In genomic region chr22:37176464-37177061, GRCh38 we compare ENCODE assay signal across 8 cellular contexts.
DNase-seq lines count a peak whose midpoint lies in the region; ATAC-seq and TF ChIP-seq lines count a peak whose summit lies in the region.

No MANE protein-coding gene starts in this region.

- H3K36me3 ChIP-seq in RWPE2 (ENCODE audit: low read depth), result no peaks in the 10 kb centered on the region
- H3K36me3 ChIP-seq in parathyroid adenoma (ENCODE audit: control insufficient read depth, insufficient read depth, low read length), result no peaks in the 10 kb centered on the region

- H3K27me3 ChIP-seq in RWPE2 (ENCODE audit: insufficient read depth, poor library complexity, severe bottlenecking) (no peaks in the 10 kb centered on the region), parathyroid adenoma (ENCODE audit: control insufficient read depth, insufficient read depth, low read length) (no peaks in the 10 kb centered on the region)

- H3K4me1 ChIP-seq in RWPE2 (ENCODE audit: insufficient read depth, poor library complexity, severe bottlenecking) (peaks cover 8% of the 10 kb centered on the region), parathyroid adenoma (peaks cover 22% of the 10 kb centered on the region)

- no peak overlapping the region for H3K9ac ChIP-seq in parathyroid adenoma

- TF ChIP-seq CTCF in RWPE2 (IDR thresholded peaks at IDR 0.05; ENCODE audit: poor library complexity, severe bottlenecking), result no peak
- no peak for TF ChIP-seq CTCF in fibroblast of pulmonary artery (IDR thresholded peaks at IDR 0.05; ENCODE audit: low read length, missing control alignments)
- no peak for TF ChIP-seq CTCF in parathyroid adenoma (IDR thresholded peaks at IDR 0.05)

- H3K4me2 ChIP-seq in parathyroid adenoma (ENCODE audit: low read length), result peak overlapping the region; percentile 38

- no peak overlapping the region for H3K27ac ChIP-seq in RWPE2 (ENCODE audit: poor library complexity, severe bottlenecking)
- H3K27ac ChIP-seq in parathyroid adenoma, result no peak overlapping the region

- ATAC-seq in RWPE2 (ENCODE audit: low read depth), result no peak
- no peak for ATAC-seq in GM19467 (IDR thresholded peaks at IDR 0.05; ENCODE audit: unreplicated experiment)
- ATAC-seq in HG02798 (IDR thresholded peaks at IDR 0.05; ENCODE audit: poor library complexity, unreplicated experiment), result no peak

- no peaks in the 10 kb centered on the region for H3K79me2 ChIP-seq in parathyroid adenoma

- H3K4me3 ChIP-seq in RWPE2 (ENCODE audit: severe bottlenecking) (no peak overlapping the region), fibroblast of pulmonary artery (replicated peaks; ENCODE audit: low read depth, low read length) (no peak overlapping the region), parathyroid adenoma (ENCODE audit: low read depth, low read length) (no peak overlapping the region)

- DNase-seq in CD1c-positive myeloid dendritic cell (ENCODE audit: extremely low spot score), result peak; percentile 79
- DNase-seq in RWPE2 (ENCODE audit: low spot score), result peak; percentile 38
- DNase-seq in fibroblast of pulmonary artery (ENCODE audit: low read depth), result peak; percentile 81
- no peak for DNase-seq in amniotic stem cell (lab: John Stamatoyannopoulos, UW)
- no peak for DNase-seq in activated CD4-positive, alpha-beta T cell treated with anti-CD3 and anti-CD28 coated beads, Interleukin-2, amount 50 U/mL, for 4 hours

- H3K9me3 ChIP-seq in RWPE2 (ENCODE audit: severe bottlenecking), result no peaks in the 10 kb centered on the region
- no peaks in the 10 kb centered on the region for H3K9me3 ChIP-seq in parathyroid adenoma (ENCODE audit: control insufficient read depth, low read length)

- H2AFZ ChIP-seq in parathyroid adenoma, result no peak overlapping the region

Comparison
In these comparisons a context has a peak if more than half of its experiments do, and no peak if none do; other contexts are left out.
1. DNase-seq: peak in CD1c-positive myeloid dendritic cell (single experiment), RWPE2 (single experiment) and fibroblast of pulmonary artery (single experiment); none in amniotic stem cell (single experiment) and activated CD4-positive, alpha-beta T cell treated with anti-CD3 and anti-CD28 coated beads, Interleukin-2, amount 50 U/mL, for 4 hours (0 of 2).